19 cellular contexts compared by ENCODE assay signal in the genomic region with DNA sequence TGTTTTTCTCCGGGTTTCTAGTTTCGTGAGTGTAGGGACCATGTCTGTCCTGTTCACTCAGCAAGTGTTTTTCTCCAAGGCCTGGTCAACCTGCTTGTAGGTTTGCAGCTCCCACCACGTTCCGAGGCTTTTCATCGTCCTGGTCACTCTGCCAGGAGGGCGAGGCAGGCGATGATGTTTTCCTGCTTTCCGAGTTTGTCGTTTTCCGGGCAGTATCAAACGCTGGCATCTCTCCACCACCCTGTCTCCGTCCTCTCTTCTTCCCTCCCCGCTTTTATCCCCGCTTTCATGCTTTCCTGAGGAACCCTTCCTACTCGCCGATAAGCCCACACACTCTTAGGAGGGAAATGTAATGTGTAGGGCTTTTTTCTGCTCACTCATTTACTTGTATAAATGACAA. TPM values are rescaled to one million over a fixed set of nuclear protein-coding genes. Genes with fewer than 3 reads are reported as not detected.
DNase-seq lines count a peak whose midpoint lies in the region; ATAC-seq and TF ChIP-seq lines count a peak whose summit lies in the region.
"Had no signal": no experiment of that assay in that cellular context is flagged by ENCODE, and none has a peak within 500 bp of the region (broad histone marks: within the 10 kb centered on the region; RNA-seq: fewer than 3 reads in every experiment).

No MANE protein-coding gene starts in this region.

- intact Hi-C loops in Calu3 (cut with micrococcal nuclease; ENCODE audit: unreplicated experiment): loop anchor here (5.0 kb wide), 2 partner anchors 48 to 62 kb away; a partner anchor contains a TSS
- intact Hi-C loops in lower lobe of right lung (cut with DNase I): no loop called here
- intact Hi-C loops in posterior vena cava (cut with DNase I): loop anchor here in 1 of 2 donors (10.0 kb wide), 1 partner anchor 135 kb away; no protein-coding TSS in a partner anchor

- no peaks in the 10 kb centered on the region for H3K9me3 ChIP-seq in lower lobe of right lung
- H3K9me3 ChIP-seq: BLaER1 treated with 17β-estradiol and CSF1 and Interleukin-3, amounts not matched to agents 10 nM and 100 nM; HAP-1 had no signal

- ATAC-seq in lower lobe of right lung: no peak
- no peak for ATAC-seq in HG02884 (IDR thresholded peaks at IDR 0.05; ENCODE audit: unreplicated experiment)
- ATAC-seq: CD8-positive, alpha-beta T cell; GM12878 had no signal

- no peaks in the 10 kb centered on the region for H3K9me3 Mint-ChIP-seq in Calu3 (ENCODE audit: low read depth, unreplicated experiment)
- H3K9me3 Mint-ChIP-seq: CD8-positive, alpha-beta T cell had no signal

- TF ChIP-seq CTCF in Calu3 (IDR thresholded peaks at IDR 0.05; ENCODE audit: unreplicated experiment) (no peak), lower lobe of right lung (IDR thresholded peaks at IDR 0.05) (no peak)

- peaks cover 10% of the 10 kb centered on the region for H3K4me1 ChIP-seq in lower lobe of right lung
- H3K4me1 ChIP-seq: HAP-1 had no signal

- CTCF ChIA-PET in Calu3 (lab: Charles Lee): no interaction called here

- peaks cover 41% of the 10 kb centered on the region for H3K36me3 ChIP-seq in lower lobe of right lung
- H3K36me3 ChIP-seq: HAP-1 had no signal

- H3K27ac Mint-ChIP-seq in Calu3 (ENCODE audit: unreplicated experiment): peak overlapping the region; percentile 99
- H3K27ac Mint-ChIP-seq: B cell; CD8-positive, alpha-beta T cell had no signal

- no peak overlapping the region for H3K4me3 Mint-ChIP-seq in Calu3 (ENCODE audit: low read depth, unreplicated experiment)
- H3K4me3 Mint-ChIP-seq: B cell; CD8-positive, alpha-beta T cell had no signal

- H3K27me3 Mint-ChIP-seq in Calu3 (ENCODE audit: unreplicated experiment): no peaks in the 10 kb centered on the region
- H3K27me3 Mint-ChIP-seq: B cell had no signal

- BruUV-seq in Calu3 (replicated peaks; lab: Mats Ljungman, UMichigan): no TSS peak

- no peaks in the 10 kb centered on the region for H3K27me3 ChIP-seq in lower lobe of right lung (ENCODE audit: low read depth)

- no peak overlapping the region for H3K4me3 ChIP-seq in lower lobe of right lung
- H3K4me3 ChIP-seq: BLaER1 treated with 17β-estradiol and CSF1 and Interleukin-3, amounts not matched to agents 10 nM and 100 nM; GM12878; HAP-1 had no signal

- H3K4me1 Mint-ChIP-seq in Calu3 (ENCODE audit: low read depth, unreplicated experiment): peaks cover 71% of the 10 kb centered on the region

- DNase-seq in Calu3 (no peak), dermis blood vessel endothelial cell (peak; percentile 37), lower lobe of right lung (peak; percentile 21), posterior vena cava (ENCODE audit: low spot score) (peak; percentile 78), mesenteric fat pad (ENCODE audit: low spot score) (no peak), cortex of kidney (lab: John Stamatoyannopoulos, UW) (no peak), NOMO-1 treated with dmso at 0.1 percent for 144 hours (lab: John Stamatoyannopoulos, UW; ENCODE audit: unreplicated experiment) (no peak)
- DNase-seq: 8988T; CD8-positive, alpha-beta T cell; DMS 273 treated with DMSO at 0.1 percent for 48 hours; DMS53; DND-41; EL; IMR-90 had no signal

- no peak overlapping the region for H3K27ac ChIP-seq in lower lobe of right lung
- H3K27ac ChIP-seq: BLaER1 treated with 17β-estradiol and CSF1 and Interleukin-3, amounts not matched to agents 10 nM and 100 nM had no signal

- H3K36me3 Mint-ChIP-seq in Calu3 (ENCODE audit: insufficient read depth, unreplicated experiment): peaks cover 64% of the 10 kb centered on the region

RNA-seq across cellular contexts. Expression of a gene that starts 11.2 kb away (rescaled TPM):
- total RNA-seq in Calu3 (2022): 94.8 and 96.4 TPM in 2 replicates
- total RNA-seq in dermis blood vessel endothelial cell: 6.0 and 10.4 TPM in 2 replicates
- 32.0 TPM for total RNA-seq in lower lobe of right lung
- 10 to 100 TPM; 14.6 to 19.1 TPM for total RNA-seq in posterior vena cava
- 14.4 TPM for total RNA-seq in mesenteric fat pad

RNA-seq across cellular contexts. Expression of a gene that starts 14.7 kb away (rescaled TPM):
- 56.2 and 59.6 TPM in 2 replicates for total RNA-seq in Calu3 (2022)
- 31.7 and 38.0 TPM in 2 replicates for total RNA-seq in dermis blood vessel endothelial cell
- 24.4 TPM for total RNA-seq in lower lobe of right lung
- 10 to 100 TPM; 16.3 to 17.2 TPM for total RNA-seq in posterior vena cava
- 29.8 TPM for total RNA-seq in mesenteric fat pad

RNA-seq across cellular contexts. Expression of a gene that starts 50.4 kb away (rescaled TPM):
- total RNA-seq in Calu3 (2022) (46.8 and 59.1 TPM in 2 replicates), dermis blood vessel endothelial cell (26.4 and 36.4 TPM in 2 replicates), lower lobe of right lung (42.6 TPM), posterior vena cava (10 to 100 TPM; 15.2 to 16.5 TPM), mesenteric fat pad (43.8 TPM)

Comparison
In these comparisons a context has a peak if more than half of its experiments do, and no peak if none do; other contexts are left out.
1. DNase-seq: peak in dermis blood vessel endothelial cell (single experiment), lower lobe of right lung (single experiment) and posterior vena cava (single experiment); none in Calu3 (single experiment), mesenteric fat pad (single experiment), cortex of kidney (single experiment) and NOMO-1 treated with dmso at 0.1 percent for 144 hours (single experiment).